ENCODE assay signal across 1 cellular context in genomic region chr12:90938451-90938850, GRCh38.
TF ChIP-seq lines count a peak whose summit lies in the region.

No MANE protein-coding gene starts in this region.

TF ChIP-seq in SK-N-SH, 30 proteins besides CTCF, POLR2A, EP300 and RAD21 (continued from another document):
- TF ChIP-seq PBX3 (IDR thresholded peaks at IDR 0.05) (no peak), FOSL2 (IDR thresholded peaks at IDR 0.05; ENCODE audit: borderline replicate concordance, low read depth) (no peak), ZBTB33 (IDR thresholded peaks at IDR 0.05; ENCODE audit: borderline replicate concordance, low read depth) (no peak), GABPA (IDR thresholded peaks at IDR 0.05; ENCODE audit: low read depth) (no peak), TCF12 (IDR thresholded peaks at IDR 0.05) (no peak), TAF1 (IDR thresholded peaks at IDR 0.05; ENCODE audit: borderline replicate concordance, low read depth, low read length) (no peak), GATA2 (CRISPR knock-in tag; IDR thresholded peaks at IDR 0.05) (no peak), RXRA (IDR thresholded peaks at IDR 0.05; ENCODE audit: borderline replicate concordance, low read depth) (no peak), MXI1 (IDR thresholded peaks at IDR 0.05; ENCODE audit: low read depth, low read length) (no peak), USF1 (IDR thresholded peaks at IDR 0.05; ENCODE audit: borderline replicate concordance, low read depth) (no peak), MAX (IDR thresholded peaks at IDR 0.05; ENCODE audit: low read depth) (no peak), POLR2AphosphoS5 (IDR thresholded peaks at IDR 0.05; ENCODE audit: low read depth, low read length) (no peak), RCOR1 (IDR thresholded peaks at IDR 0.05; ENCODE audit: low read length) (no peak), CHD2 (IDR thresholded peaks at IDR 0.05; ENCODE audit: low read length, partially characterized antibody) (no peak)
TF ChIP-seq in SK-N-SH: peak in this region for 0.
